16 cellular contexts compared by ENCODE assay signal in genomic region chr2:65311049-65311448, GRCh38.
"Had no signal": no experiment of that assay in that cellular context is flagged by ENCODE, and none has a peak within 500 bp of the region (broad histone marks: within the 10 kb centered on the region; RNA-seq: fewer than 3 reads in every experiment).

No MANE protein-coding gene starts in this region.

- H3K4me3 Mint-ChIP-seq: activated CD4-positive, alpha-beta memory T cell treated with anti-CD3 and anti-CD28 coated beads, Interleukin-2, amount 10 ng/mL, durations not matched to agents 7 days and 5 days; activated T-cell treated with anti-CD3 and anti-CD28 coated beads, Interleukin-2, amount 50 U/mL, for 24 hours; stimulated activated naive B cell treated with anti-CD40 and anti-IgM and Interleukin-4, amounts not matched to agents 10 μg/mL and 1 μg/mL and 100 μg/mL, for 72 hours had no signal

- H3K9me3 Mint-ChIP-seq: activated CD4-positive, alpha-beta memory T cell treated with anti-CD3 and anti-CD28 coated beads, Interleukin-2, amount 10 ng/mL, durations not matched to agents 7 days and 5 days; activated T-cell treated with anti-CD3 and anti-CD28 coated beads, Interleukin-2, amount 50 U/mL, for 24 hours; stimulated activated naive B cell treated with anti-CD40 and anti-IgM and Interleukin-4, amounts not matched to agents 10 μg/mL and 1 μg/mL and 100 μg/mL, for 72 hours had no signal

- H3K4me3 ChIP-seq: adrenal gland, cardiac muscle cell, skin epidermis had no signal

- H3K27ac Mint-ChIP-seq: activated CD4-positive, alpha-beta memory T cell treated with anti-CD3 and anti-CD28 coated beads, Interleukin-2, amount 10 ng/mL, durations not matched to agents 7 days and 5 days; activated T-cell treated with anti-CD3 and anti-CD28 coated beads, Interleukin-2, amount 50 U/mL, for 24 hours; stimulated activated naive B cell treated with anti-CD40 and anti-IgM and Interleukin-4, amounts not matched to agents 10 μg/mL and 1 μg/mL and 100 μg/mL, for 72 hours had no signal

- H3K27me3 ChIP-seq: adrenal gland, cardiac muscle cell had no signal

- DNase-seq: activated CD4-positive, alpha-beta memory T cell treated with anti-CD3 and anti-CD28 coated beads, Interleukin-2, amount 10 ng/mL, durations not matched to agents 7 days and 5 days; activated CD4-positive, alpha-beta T cell treated with anti-CD3 and anti-CD28 coated beads for 4 hours; activated naive CD4-positive, alpha-beta T cell treated with anti-CD3 and anti-CD28 coated beads, Interleukin-2, amount 50 U/mL, for 16 hours; activated T-cell treated with anti-CD3 and anti-CD28 coated beads, Interleukin-2, amount 50 U/mL, for 24 hours; kidney glomerular epithelial cell; midbrain; retina; stimulated activated CD4-positive, alpha-beta T cell treated with anti-CD3 and anti-CD28 coated beads, Interleukin-15, amount 100 ng/mL, for 24 hours; stimulated activated CD4-positive, alpha-beta T cell treated with anti-CD3 and anti-CD28 coated beads, Interleukin-4, amount 100 ng/mL, for 1 hour; stimulated activated naive B cell treated with anti-CD40 and anti-IgM and Interleukin-4, amounts not matched to agents 10 μg/mL and 1 μg/mL and 100 μg/mL, for 72 hours; substantia nigra; T-helper 2 cell; trophoblast cell had no signal

- H3K27me3 Mint-ChIP-seq: activated CD4-positive, alpha-beta memory T cell treated with anti-CD3 and anti-CD28 coated beads, Interleukin-2, amount 10 ng/mL, durations not matched to agents 7 days and 5 days; activated T-cell treated with anti-CD3 and anti-CD28 coated beads, Interleukin-2, amount 50 U/mL, for 24 hours; stimulated activated naive B cell treated with anti-CD40 and anti-IgM and Interleukin-4, amounts not matched to agents 10 μg/mL and 1 μg/mL and 100 μg/mL, for 72 hours had no signal

- H3K9me3 ChIP-seq: adrenal gland had no signal

- H3K27ac ChIP-seq: cardiac muscle cell, skin epidermis had no signal

- H3K4me1 Mint-ChIP-seq: activated CD4-positive, alpha-beta memory T cell treated with anti-CD3 and anti-CD28 coated beads, Interleukin-2, amount 10 ng/mL, durations not matched to agents 7 days and 5 days had no signal

- ATAC-seq: stimulated activated naive B cell treated with anti-CD40 and anti-IgM and Interleukin-4, amounts not matched to agents 10 μg/mL and 1 μg/mL and 100 μg/mL, for 72 hours had no signal
